28 cellular contexts compared by ENCODE assay signal in genomic region chr5:19274578-19274977, GRCh38.
"Had no signal": no experiment of that assay in that cellular context is flagged by ENCODE, and none has a peak within 500 bp of the region (broad histone marks: within the 10 kb centered on the region; RNA-seq: fewer than 3 reads in every experiment).

No MANE protein-coding gene starts in this region.

- H3K9me3 ChIP-seq: colonic mucosa, esophagus muscularis mucosa, esophagus squamous epithelium, gastrocnemius medialis, gastroesophageal sphincter had no signal

- H3K27ac ChIP-seq: colonic mucosa, coronary artery, dorsolateral prefrontal cortex, epithelial cell of prostate, esophagus muscularis mucosa, esophagus squamous epithelium, foreskin keratinocyte, gastrocnemius medialis, gastroesophageal sphincter, heart left ventricle, heart right ventricle had no signal

- FAIRE-seq: colon, endometrium, endothelial cell of umbilical vein, frontal cortex had no signal

- H3K4me1 ChIP-seq: colonic mucosa, esophagus muscularis mucosa, esophagus squamous epithelium, foreskin keratinocyte, gastrocnemius medialis, gastroesophageal sphincter, heart left ventricle, heart right ventricle had no signal

- ATAC-seq: effector memory CD8-positive, alpha-beta T cell; esophagus mucosa; foreskin keratinocyte; gastrocnemius medialis; gastroesophageal sphincter; heart left ventricle; heart right ventricle had no signal

- H3K36me3 ChIP-seq: colonic mucosa, esophagus muscularis mucosa, esophagus squamous epithelium, gastrocnemius medialis, gastroesophageal sphincter, heart left ventricle, heart right ventricle had no signal

- H3K27me3 ChIP-seq: colonic mucosa, dorsolateral prefrontal cortex, esophagus muscularis mucosa, esophagus squamous epithelium, foreskin keratinocyte, gastrocnemius medialis, gastroesophageal sphincter, heart left ventricle, heart right ventricle had no signal

- H3K4me3 ChIP-seq: colonic mucosa, coronary artery, dorsolateral prefrontal cortex, esophagus muscularis mucosa, esophagus squamous epithelium, gastrocnemius medialis, gastroesophageal sphincter, heart left ventricle, heart right ventricle had no signal

- DNase-seq: colonic mucosa; cortex of kidney; dermis blood vessel endothelial cell; dorsolateral prefrontal cortex; effector CD4-positive, alpha-beta T cell; effector CD8-positive, alpha-beta T cell; effector memory CD4-positive, alpha-beta T cell; effector memory CD8-positive, alpha-beta T cell; endodermal cell; erythroblast; esophagus squamous epithelium; foreskin fibroblast; foreskin keratinocyte; foreskin melanocyte; gastrocnemius medialis; glutamatergic neuron; head of caudate nucleus; heart left ventricle; heart right ventricle had no signal
